ENCODE assay signal across 23 cellular contexts in the genomic region with DNA sequence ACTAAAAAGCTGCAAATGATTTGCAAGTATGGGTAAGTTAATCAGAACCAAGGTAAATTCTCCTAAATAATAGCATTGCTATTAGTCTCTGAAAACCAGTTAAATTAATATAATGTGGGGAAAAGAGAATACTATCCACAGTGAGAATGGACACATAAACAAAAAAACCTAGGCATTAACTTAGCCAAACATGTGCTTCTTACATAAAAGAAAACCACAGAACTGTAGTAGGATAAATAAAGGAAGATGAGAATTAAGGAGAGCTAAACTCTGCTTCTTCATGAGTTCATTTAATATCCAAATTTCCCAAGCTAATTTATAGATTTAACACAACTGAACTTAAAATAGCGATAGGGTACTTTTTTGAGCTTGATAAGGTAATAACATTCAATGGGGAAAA.
"Had no signal": no experiment of that assay in that cellular context is flagged by ENCODE, and none has a peak within 500 bp of the region (broad histone marks: within the 10 kb centered on the region; RNA-seq: fewer than 3 reads in every experiment).

No MANE protein-coding gene starts in this region.

- DNase-seq: activated CD4-positive, alpha-beta memory T cell treated with anti-CD3 and anti-CD28 coated beads, Interleukin-2, amount 10 ng/mL, durations not matched to agents 7 days and 5 days; activated CD4-positive, alpha-beta T cell treated with anti-CD3 and anti-CD28 coated beads, Interleukin-2, amount 10 ng/mL, durations not matched to agents 24 days and 14 days; activated effector memory CD4-positive, alpha-beta T cell treated with anti-CD3 and anti-CD28 coated beads, Interleukin-2, amount 50 U/mL, for 16 hours; activated T-cell treated with anti-CD3 and anti-CD28 coated beads for 4 hours; aorta; central memory CD4-positive, alpha-beta T cell; effector memory CD4-positive, alpha-beta T cell; heart right ventricle; kidney; naive thymus-derived CD8-positive, alpha-beta T cell; small intestine; stimulated activated CD4-positive, alpha-beta T cell treated with anti-CD3 and anti-CD28 coated beads, Interleukin-15, amount 100 ng/mL, for 24 hours; stomach; transverse colon had no signal

- ATAC-seq: activated CD4-positive, CD25-positive, alpha-beta regulatory T cell treated with anti-CD3 and anti-CD28 coated beads, Interleukin-2, amount 50 U/mL, for 24 hours; left lobe of liver; naive thymus-derived CD8-positive, alpha-beta T cell; sciatic nerve; stimulated activated memory B cell treated with anti-CD40 and anti-IgM and Interleukin-4, amounts not matched to agents 10 μg/mL and 1 μg/mL and 100 μg/mL, for 72 hours had no signal

- H3K4me3 ChIP-seq: heart right ventricle, lung, neural progenitor cell, stomach, transverse colon had no signal

- FAIRE-seq: colon, kidney, small intestine, urothelium cell line had no signal

- H2AFZ ChIP-seq: neural progenitor cell had no signal

- H3K9me3 ChIP-seq: heart right ventricle, stomach, transverse colon had no signal

- H3K36me3 ChIP-seq: neural progenitor cell had no signal

- H3K27ac ChIP-seq: neural progenitor cell, transverse colon, VCaP had no signal

- H3K4me2 ChIP-seq: neural progenitor cell had no signal

- H3K9ac ChIP-seq: neural progenitor cell had no signal

- H3K27me3 ChIP-seq: heart right ventricle, neural progenitor cell, stomach, transverse colon had no signal
